Comparison of ENCODE assay signal across 1 cellular context in the genomic region with DNA sequence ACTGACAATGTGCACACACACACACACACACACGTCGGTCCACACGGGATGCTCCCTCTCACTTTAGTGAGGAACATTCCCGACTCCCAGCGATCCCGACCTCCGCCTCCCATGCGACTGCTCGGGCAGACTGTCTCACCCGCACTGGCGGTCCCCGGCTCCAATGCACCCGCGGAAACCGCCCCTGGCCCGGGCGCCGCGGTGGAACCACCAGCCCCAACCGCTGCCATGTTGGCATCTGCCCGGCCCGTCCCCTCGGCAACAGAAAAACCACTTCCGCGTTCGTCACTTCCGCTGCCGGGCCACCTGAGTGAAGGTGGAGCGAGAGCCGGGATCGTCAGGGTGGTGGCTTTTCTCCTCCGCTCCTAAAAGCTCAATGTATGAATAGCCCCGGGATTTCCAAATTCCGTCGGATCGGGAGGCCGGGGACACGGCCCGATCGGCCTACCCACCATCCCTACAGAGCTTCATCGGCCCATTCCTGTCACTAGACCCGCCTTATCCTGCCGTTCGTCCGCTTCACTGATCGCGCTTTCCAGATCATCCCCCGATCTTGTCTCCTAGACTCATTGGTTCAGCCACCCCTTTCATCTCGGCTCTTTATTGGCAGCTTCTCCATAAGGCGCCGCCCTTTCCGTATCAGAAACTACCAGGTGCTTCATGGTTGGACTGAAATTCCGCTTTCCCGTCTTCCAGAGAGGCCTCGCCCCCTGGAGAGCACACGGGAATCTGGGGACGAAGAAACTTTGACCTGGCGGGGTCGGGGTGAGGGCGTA.
TF ChIP-seq lines count a peak whose summit lies in the region.

Gene SLC35A2 (minus strand): TSS at position 240 of the 776 bp plus-strand sequence. CDS start 10 bp downstream, at position 230.

TF ChIP-seq in HepG2, 621 proteins besides CTCF, POLR2A, EP300 and RAD21 (continued from another document and continues in another):
- TF ChIP-seq GTF2F1 (IDR thresholded peaks at IDR 0.05; ENCODE audit: low read length) (no peak), ZBTB3 (CRISPR knock-in tag; IDR thresholded peaks at IDR 0.05; ENCODE audit: borderline replicate concordance, low read depth) (no peak), ZFY (CRISPR knock-in tag; IDR thresholded peaks at IDR 0.05) (peak; percentile 22; the same call in 1 of the 2 replicates), MAX (IDR thresholded peaks at IDR 0.05) (peak; percentile 53), ZNF468 (CRISPR knock-in tag; IDR thresholded peaks at IDR 0.05) (no peak), YEATS4 (CRISPR knock-in tag; IDR thresholded peaks at IDR 0.05; ENCODE audit: borderline replicate concordance) (peak; percentile 50; the same call in 1 of the 2 replicates), FOXO4 (CRISPR knock-in tag; conservative IDR thresholded peaks at IDR 0.05) (no peak), TFAP4 (IDR thresholded peaks at IDR 0.05; ENCODE audit: borderline replicate concordance, low read depth) (peak; percentile 31; the same call in 1 of the 2 replicates), ZNF570 (CRISPR knock-in tag; IDR thresholded peaks at IDR 0.05; ENCODE audit: borderline replicate concordance) (no peak), NFE2L2 (IDR thresholded peaks at IDR 0.05; ENCODE audit: low read length) (no peak), ZNF564 (CRISPR knock-in tag; IDR thresholded peaks at IDR 0.05) (no peak), THAP11 (CRISPR knock-in tag; IDR thresholded peaks at IDR 0.05) (peak; percentile 71; the same call in 1 of the 2 replicates), PREB (CRISPR knock-in tag; IDR thresholded peaks at IDR 0.05) (no peak), ZNF350 (CRISPR knock-in tag; IDR thresholded peaks at IDR 0.05; ENCODE audit: borderline replicate concordance, low read depth) (peak; percentile 72; the same call in 1 of the 2 replicates), KLF6 (CRISPR knock-in tag; IDR thresholded peaks at IDR 0.05) (no peak), HOXA3 (CRISPR knock-in tag; IDR thresholded peaks at IDR 0.05) (peak; percentile 48; the same call in 1 of the 2 replicates), XRCC5 (optimal IDR thresholded peaks at IDR 0.05; ENCODE audit: low read length) (no peak), THAP8 (CRISPR knock-in tag; IDR thresholded peaks at IDR 0.05; ENCODE audit: borderline replicate concordance) (no peak), ZNF224 (CRISPR knock-in tag; IDR thresholded peaks at IDR 0.05) (peak; percentile 54; the same call in 1 of the 2 replicates), KDM2A (CRISPR knock-in tag; IDR thresholded peaks at IDR 0.05; ENCODE audit: borderline replicate concordance, low read depth) (peak; percentile 72; the same call in 1 of the 2 replicates), NR2C2 (CRISPR knock-in tag; IDR thresholded peaks at IDR 0.05; ENCODE audit: borderline replicate concordance) (peak; percentile 95), ZNF761 (CRISPR knock-in tag; conservative IDR thresholded peaks at IDR 0.05) (no peak), ZNF143 (CRISPR knock-in tag; IDR thresholded peaks at IDR 0.05) (0 out of 2 replicates have a peak, but pooled peaks have one; percentile 14), NCOR1 (IDR thresholded peaks at IDR 0.05; ENCODE audit: borderline replicate concordance, low read length) (no peak), KLF16 (CRISPR knock-in tag; IDR thresholded peaks at IDR 0.05) (peak in 1 of 2 experiments; percentile 29; a peak in 1 of 4 replicates), TMF1 (CRISPR knock-in tag; IDR thresholded peaks at IDR 0.05; ENCODE audit: low read depth) (no peak), ZFP1 (CRISPR knock-in tag; IDR thresholded peaks at IDR 0.05) (no peak), NCOA5 (CRISPR knock-in tag; IDR thresholded peaks at IDR 0.05) (no peak), ZNF501 (CRISPR knock-in tag; IDR thresholded peaks at IDR 0.05) (peak; percentile 47; the same call in 1 of the 2 replicates), DMAP1 (CRISPR knock-in tag; IDR thresholded peaks at IDR 0.05) (peak; percentile 60; the same call in 1 of the 2 replicates), AKAP8 (CRISPR knock-in tag; IDR thresholded peaks at IDR 0.05) (no peak), TEAD3 (CRISPR knock-in tag; optimal IDR thresholded peaks at IDR 0.05; ENCODE audit: borderline replicate concordance) (no peak), IRF9 (CRISPR knock-in tag; IDR thresholded peaks at IDR 0.05; ENCODE audit: borderline replicate concordance) (no peak), BHLHE40 (IDR thresholded peaks at IDR 0.05; ENCODE audit: low read length) (no peak), FOSL1 (CRISPR knock-in tag; IDR thresholded peaks at IDR 0.05; ENCODE audit: borderline replicate concordance) (no peak), JARID2 (CRISPR knock-in tag; IDR thresholded peaks at IDR 0.05; ENCODE audit: insufficient replicate concordance) (no peak), ELF1 (CRISPR knock-in tag; IDR thresholded peaks at IDR 0.05) (peak; percentile 94), ZSCAN9 (CRISPR knock-in tag; IDR thresholded peaks at IDR 0.05; ENCODE audit: borderline replicate concordance) (0 out of 2 replicates have a peak, but pooled peaks have one; percentile 30), HINFP (CRISPR knock-in tag; IDR thresholded peaks at IDR 0.05; ENCODE audit: low read depth) (no peak)
- TF ChIP-seq, protein P1, sequence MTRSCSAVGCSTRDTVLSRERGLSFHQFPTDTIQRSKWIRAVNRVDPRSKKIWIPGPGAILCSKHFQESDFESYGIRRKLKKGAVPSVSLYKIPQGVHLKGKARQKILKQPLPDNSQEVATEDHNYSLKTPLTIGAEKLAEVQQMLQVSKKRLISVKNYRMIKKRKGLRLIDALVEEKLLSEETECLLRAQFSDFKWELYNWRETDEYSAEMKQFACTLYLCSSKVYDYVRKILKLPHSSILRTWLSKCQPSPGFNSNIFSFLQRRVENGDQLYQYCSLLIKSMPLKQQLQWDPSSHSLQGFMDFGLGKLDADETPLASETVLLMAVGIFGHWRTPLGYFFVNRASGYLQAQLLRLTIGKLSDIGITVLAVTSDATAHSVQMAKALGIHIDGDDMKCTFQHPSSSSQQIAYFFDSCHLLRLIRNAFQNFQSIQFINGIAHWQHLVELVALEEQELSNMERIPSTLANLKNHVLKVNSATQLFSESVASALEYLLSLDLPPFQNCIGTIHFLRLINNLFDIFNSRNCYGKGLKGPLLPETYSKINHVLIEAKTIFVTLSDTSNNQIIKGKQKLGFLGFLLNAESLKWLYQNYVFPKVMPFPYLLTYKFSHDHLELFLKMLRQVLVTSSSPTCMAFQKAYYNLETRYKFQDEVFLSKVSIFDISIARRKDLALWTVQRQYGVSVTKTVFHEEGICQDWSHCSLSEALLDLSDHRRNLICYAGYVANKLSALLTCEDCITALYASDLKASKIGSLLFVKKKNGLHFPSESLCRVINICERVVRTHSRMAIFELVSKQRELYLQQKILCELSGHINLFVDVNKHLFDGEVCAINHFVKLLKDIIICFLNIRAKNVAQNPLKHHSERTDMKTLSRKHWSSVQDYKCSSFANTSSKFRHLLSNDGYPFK (CRISPR knock-in tag; IDR thresholded peaks at IDR 0.05; ENCODE audit: borderline replicate concordance), result peak; percentile 77
- TF ChIP-seq, protein P2, sequence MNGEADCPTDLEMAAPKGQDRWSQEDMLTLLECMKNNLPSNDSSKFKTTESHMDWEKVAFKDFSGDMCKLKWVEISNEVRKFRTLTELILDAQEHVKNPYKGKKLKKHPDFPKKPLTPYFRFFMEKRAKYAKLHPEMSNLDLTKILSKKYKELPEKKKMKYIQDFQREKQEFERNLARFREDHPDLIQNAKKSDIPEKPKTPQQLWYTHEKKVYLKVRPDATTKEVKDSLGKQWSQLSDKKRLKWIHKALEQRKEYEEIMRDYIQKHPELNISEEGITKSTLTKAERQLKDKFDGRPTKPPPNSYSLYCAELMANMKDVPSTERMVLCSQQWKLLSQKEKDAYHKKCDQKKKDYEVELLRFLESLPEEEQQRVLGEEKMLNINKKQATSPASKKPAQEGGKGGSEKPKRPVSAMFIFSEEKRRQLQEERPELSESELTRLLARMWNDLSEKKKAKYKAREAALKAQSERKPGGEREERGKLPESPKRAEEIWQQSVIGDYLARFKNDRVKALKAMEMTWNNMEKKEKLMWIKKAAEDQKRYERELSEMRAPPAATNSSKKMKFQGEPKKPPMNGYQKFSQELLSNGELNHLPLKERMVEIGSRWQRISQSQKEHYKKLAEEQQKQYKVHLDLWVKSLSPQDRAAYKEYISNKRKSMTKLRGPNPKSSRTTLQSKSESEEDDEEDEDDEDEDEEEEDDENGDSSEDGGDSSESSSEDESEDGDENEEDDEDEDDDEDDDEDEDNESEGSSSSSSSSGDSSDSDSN (CRISPR knock-in tag; IDR thresholded peaks at IDR 0.05), result peak; percentile 52; the same call in 1 of the 2 replicates
- TF ChIP-seq, protein P3, sequence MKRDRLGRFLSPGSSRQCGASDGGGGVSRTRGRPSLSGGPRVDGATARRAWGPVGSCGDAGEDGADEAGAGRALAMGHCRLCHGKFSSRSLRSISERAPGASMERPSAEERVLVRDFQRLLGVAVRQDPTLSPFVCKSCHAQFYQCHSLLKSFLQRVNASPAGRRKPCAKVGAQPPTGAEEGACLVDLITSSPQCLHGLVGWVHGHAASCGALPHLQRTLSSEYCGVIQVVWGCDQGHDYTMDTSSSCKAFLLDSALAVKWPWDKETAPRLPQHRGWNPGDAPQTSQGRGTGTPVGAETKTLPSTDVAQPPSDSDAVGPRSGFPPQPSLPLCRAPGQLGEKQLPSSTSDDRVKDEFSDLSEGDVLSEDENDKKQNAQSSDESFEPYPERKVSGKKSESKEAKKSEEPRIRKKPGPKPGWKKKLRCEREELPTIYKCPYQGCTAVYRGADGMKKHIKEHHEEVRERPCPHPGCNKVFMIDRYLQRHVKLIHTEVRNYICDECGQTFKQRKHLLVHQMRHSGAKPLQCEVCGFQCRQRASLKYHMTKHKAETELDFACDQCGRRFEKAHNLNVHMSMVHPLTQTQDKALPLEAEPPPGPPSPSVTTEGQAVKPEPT (CRISPR knock-in tag; IDR thresholded peaks at IDR 0.05; ENCODE audit: low read depth), result peak; percentile 69; the same call in 1 of the 2 replicates
